11 cellular contexts compared by ENCODE assay signal in genomic region chr20:50519036-50519780, GRCh38. TPM values are rescaled to one million over a fixed set of nuclear protein-coding genes. Genes with fewer than 3 reads are reported as not detected.
DNase-seq lines count a peak whose midpoint lies in the region; ATAC-seq, FAIRE-seq and TF ChIP-seq lines count a peak whose summit lies in the region.
"Had no signal": no experiment of that assay in that cellular context is flagged by ENCODE, and none has a peak within 500 bp of the region (broad histone marks: within the 10 kb centered on the region; RNA-seq: fewer than 3 reads in every experiment).

No MANE protein-coding gene starts in this region.

- no peak overlapping the region for H2AFZ ChIP-seq in K562 (ENCODE audit: low read depth, low read length)

- TF ChIP-seq EP300 in K562 (IDR thresholded peaks at IDR 0.05; ENCODE audit: low read length), result no peak

- H3K36me3 ChIP-seq in CD4-positive, alpha-beta memory T cell (ENCODE audit: insufficient read depth, low read length), result no peaks in the 10 kb centered on the region
- peaks cover 60% of the 10 kb centered on the region for H3K36me3 ChIP-seq in K562 (ENCODE audit: control insufficient read depth, insufficient read depth, low read length)

- no peak for TF ChIP-seq POLR2A in K562 (conservative IDR thresholded peaks at IDR 0.05)

- no peak for TF ChIP-seq CTCF in K562 (IDR thresholded peaks at IDR 0.05 in 2 of 3, conservative IDR thresholded peaks at IDR 0.05 in 1 of 3; ENCODE audit: insufficient read depth in 2 of 3, low read depth in 1 of 3, low read length in 3 of 3)

- peak overlapping the region; percentile 65 for H3K27ac ChIP-seq in CD4-positive, alpha-beta memory T cell (ENCODE audit: low read depth, low read length)
- H3K27ac ChIP-seq in K562 (ENCODE audit: extremely low read depth, low read depth, low read length), result peak overlapping the region; percentile 47; the same call in 2 of the 3 replicates

- CTCF ChIA-PET in CD4-positive, alpha-beta memory T cell (lab: Charles Lee; ENCODE audit: partially characterized antibody), result interaction anchor here (0.7 to 2.2 kb wide), 9 partner anchors 9 to 68 kb away, joined by 3 to 9 read pairs (median 3); partner anchors contain the start of gene PTPN1
- CTCF ChIA-PET in K562 (lab: Yijun Ruan, JAX; ENCODE audit: low intra/inter-chr PET ratio), result no interaction called here

- intact Hi-C loops in CD4-positive, alpha-beta memory T cell (cut with micrococcal nuclease), result loop anchor here (1.0 to 2.0 kb wide), 2 partner anchors 9 to 28 kb away; partner anchors contain the start of gene PTPN1
- intact Hi-C loops in K562 (cut with micrococcal nuclease), result no loop called here

- H3K4me1 ChIP-seq in CD4-positive, alpha-beta memory T cell (ENCODE audit: insufficient read depth, low read length), result peaks cover 99% of the 10 kb centered on the region
- H3K4me1 ChIP-seq in K562 (replicated peaks in 1 of 2; ENCODE audit: control insufficient read depth in 2 of 2, insufficient read depth in 2 of 2, low read length in 2 of 2), result peaks cover 35 to 87% of the 10 kb centered on the region in 2 experiments

- no peaks in the 10 kb centered on the region for H3K9me1 ChIP-seq in K562 (ENCODE audit: control insufficient read depth, insufficient read depth, low read length)

- no peak for TF ChIP-seq RAD21 in K562 (CRISPR knock-in tag; conservative IDR thresholded peaks at IDR 0.05 in 1 of 2, IDR thresholded peaks at IDR 0.05 in 1 of 2)

- H3K9ac ChIP-seq in K562 (ENCODE audit: insufficient read depth in 1 of 2, low read depth in 2 of 2, low read length in 2 of 2), result peak overlapping the region in 1 of 2 experiments; percentile 15; a peak in 1 of 4 replicates

- in situ Hi-C loops in K562 (cut with MboI), result no loop called here

- peak; percentile 9; the same call in 2 of the 3 replicates for ATAC-seq in K562
- peak in 1 of 2 donors; percentile 64 for ATAC-seq in natural killer cell treated with Interleukin-12 subunit alpha and Interleukin-12 subunit beta and Interleukin-15 and Interleukin-18, amount 100 ng/mL, for 72 hours
- no peak for ATAC-seq in GM18517 (IDR thresholded peaks at IDR 0.05; ENCODE audit: unreplicated experiment)

- POLR2A ChIA-PET in CD4-positive, alpha-beta memory T cell (lab: Charles Lee; ENCODE audit: partially characterized antibody), result interaction anchor here (0.6 to 6.3 kb wide), 11 partner anchors 8 to 328 kb away, joined by 3 to 76 read pairs (median 6); partner anchors contain the start of gene PTPN1
- POLR2A ChIA-PET in K562 (lab: Yijun Ruan, JAX), result interaction anchor here (0.6 to 1.4 kb wide), 5 partner anchors 8 to 506 kb away, joined by 3 to 4 read pairs (median 4); partner anchors contain the start of gene PTPN1

- peak overlapping the region; percentile 78 to 98 (median 86) for H3K4me3 Mint-ChIP-seq in CD4-positive, alpha-beta memory T cell
- peak overlapping the region; percentile 79 to 94 (median 89) for H3K4me3 Mint-ChIP-seq in IgD-negative memory B cell
- peak overlapping the region; percentile 98 for H3K4me3 Mint-ChIP-seq in natural killer cell treated with Interleukin-12 subunit alpha and Interleukin-12 subunit beta and Interleukin-15 and Interleukin-18, amount 100 ng/mL, for 72 hours

- H3K4me3 ChIP-seq in CD4-positive, alpha-beta memory T cell (ENCODE audit: low read length in 2 of 2), result peak overlapping the region in 1 of 2 donors; percentile 41
- H3K4me3 ChIP-seq in K562, result no peak overlapping the region

- no peaks in the 10 kb centered on the region for H3K9me3 Mint-ChIP-seq in CD4-positive, alpha-beta memory T cell
- no peaks in the 10 kb centered on the region for H3K9me3 Mint-ChIP-seq in IgD-negative memory B cell
- H3K9me3 Mint-ChIP-seq in natural killer cell treated with Interleukin-12 subunit alpha and Interleukin-12 subunit beta and Interleukin-15 and Interleukin-18, amount 100 ng/mL, for 72 hours, result no peaks in the 10 kb centered on the region

- no peaks in the 10 kb centered on the region for H4K20me1 ChIP-seq in K562 (replicated peaks; ENCODE audit: control insufficient read depth, insufficient read depth, low read length)

- peaks cover 99% of the 10 kb centered on the region for H3K79me2 ChIP-seq in K562 (ENCODE audit: control insufficient read depth, insufficient read depth, low read length)

- peak overlapping the region; percentile 90 to 96 (median 94) for H3K27ac Mint-ChIP-seq in CD4-positive, alpha-beta memory T cell
- H3K27ac Mint-ChIP-seq in IgD-negative memory B cell, result peak overlapping the region; percentile 91 to 99 (median 95)
- peak overlapping the region; percentile 95 to 99 for H3K27ac Mint-ChIP-seq in natural killer cell treated with Interleukin-12 subunit alpha and Interleukin-12 subunit beta and Interleukin-15 and Interleukin-18, amount 100 ng/mL, for 72 hours

- H3K4me1 Mint-ChIP-seq in CD4-positive, alpha-beta memory T cell, result peaks cover 79 to 100% (median 91%) of the 10 kb centered on the region in 4 donors
- peaks cover 68 to 84% (median 70%) of the 10 kb centered on the region in 3 donors for H3K4me1 Mint-ChIP-seq in IgD-negative memory B cell
- peaks cover 81 to 89% of the 10 kb centered on the region in 2 donors for H3K4me1 Mint-ChIP-seq in natural killer cell treated with Interleukin-12 subunit alpha and Interleukin-12 subunit beta and Interleukin-15 and Interleukin-18, amount 100 ng/mL, for 72 hours (ENCODE audit: low read depth in 2 of 2)

- no peaks in the 10 kb centered on the region for H3K27me3 Mint-ChIP-seq in CD4-positive, alpha-beta memory T cell
- H3K27me3 Mint-ChIP-seq in IgD-negative memory B cell, result no peaks in the 10 kb centered on the region
- no peaks in the 10 kb centered on the region for H3K27me3 Mint-ChIP-seq in natural killer cell treated with Interleukin-12 subunit alpha and Interleukin-12 subunit beta and Interleukin-15 and Interleukin-18, amount 100 ng/mL, for 72 hours

- DNase-seq in CD4-positive, alpha-beta memory T cell, result peak; percentile 42 to 55 (median 50)
- DNase-seq in K562 (ENCODE audit: extremely low read depth in 1 of 4, low spot score in 3 of 4) (no peak), activated gamma-delta T cell treated with Interleukin-2 at 50 U/mL for 16 hours (no peak), C1 segment of cervical spinal cord (lab: John Stamatoyannopoulos, UW) (no peak), NCI-H2029 (lab: John Stamatoyannopoulos, UW) (no peak)
- DNase-seq in natural killer cell treated with Interleukin-12 subunit alpha and Interleukin-12 subunit beta and Interleukin-15 and Interleukin-18, amount 100 ng/mL, for 72 hours (ENCODE audit: low spot score), result no peak
- DNase-seq: DMS53, NCI-H748 treated with DMSO at 0.1 percent for 48 hours had no signal

- WGBS in K562 (ENCODE audit: insufficient coverage, low coverage, missing lambda C conversion rate), result 17% methylated on average over 5 of the region's 5 CpGs

- no TSS peak for BruUV-seq in K562 (replicated peaks; lab: Mats Ljungman, UMichigan)

- no peaks in the 10 kb centered on the region for H3K27me3 ChIP-seq in CD4-positive, alpha-beta memory T cell (ENCODE audit: insufficient read depth, low read length)
- no peaks in the 10 kb centered on the region for H3K27me3 ChIP-seq in K562 (ENCODE audit: control insufficient read depth in 2 of 2, insufficient read depth in 2 of 2, low read length in 2 of 2)

- peaks cover 0 to 12% of the 10 kb centered on the region in 2 donors for H3K36me3 Mint-ChIP-seq in CD4-positive, alpha-beta memory T cell
- H3K36me3 Mint-ChIP-seq in IgD-negative memory B cell, result peaks cover 2% of the 10 kb centered on the region
- peaks cover 9% of the 10 kb centered on the region for H3K36me3 Mint-ChIP-seq in natural killer cell treated with Interleukin-12 subunit alpha and Interleukin-12 subunit beta and Interleukin-15 and Interleukin-18, amount 100 ng/mL, for 72 hours

- no peak for FAIRE-seq in K562 (lab: Jason Lieb, UNC)
- FAIRE-seq: frontal cortex had no signal

- no peaks in the 10 kb centered on the region for H3K9me3 ChIP-seq in CD4-positive, alpha-beta memory T cell (ENCODE audit: control insufficient read depth in 1 of 2, low read length in 2 of 2)
- no peaks in the 10 kb centered on the region for H3K9me3 ChIP-seq in K562 (replicated peaks; ENCODE audit: control insufficient read depth, insufficient read depth, low read depth, low read length)

- peak overlapping the region; percentile 62 for H3K4me2 ChIP-seq in K562 (ENCODE audit: insufficient read depth, low read length)

RNA-seq across cellular contexts. Expression of gene PTPN1, which starts 9.0 kb away (rescaled TPM):
- 10 to 100 TPM; 59.5 to 61.5 TPM for total RNA-seq in CD4-positive, alpha-beta memory T cell
- polyA plus RNA-seq in CD4-positive, alpha-beta memory T cell, result 10 to 100 TPM; 21.0 to 41.0 TPM
- polyA plus RNA-seq in IgD-negative memory B cell (73.8 TPM), K562 (2011; rRNA removed) (31.5 and 53.1 TPM in 2 replicates), K562 (2014; fragmentation: Illumina TruSeq; extraction: Trizol) (85.3 and 88.7 TPM in 2 replicates), K562 (2014; fragmentation: Nextera tagmentation; extraction: Ambion mirVana) (10 to 100 TPM; 11.0 to 15.7 TPM), K562 (2014; rRNA removed) (52.5 and 54.0 TPM in 2 replicates)
- total RNA-seq in K562 (2011; cell fraction: chromatin; rRNA removed; ENCODE audit: low replicate concordance), result 39.8 and 48.2 TPM in 2 replicates
- total RNA-seq in K562 (2011; cell fraction: nucleolus; rRNA removed), result 25.1 and 26.7 TPM in 2 replicates
- 44.3 and 59.5 TPM in 2 replicates for total RNA-seq in K562 (2011; cell fraction: nucleoplasm; rRNA removed)
- total RNA-seq in K562 (2014; rRNA removed) (56.4 and 69.8 TPM in 2 replicates), K562 (2014; rRNA removed; fragmentation: Illumina TruSeq; extraction: Trizol) (44.5 and 49.4 TPM in 2 replicates), K562 (2015; rRNA removed; fragmentation: Illumina TruSeq; extraction: Trizol) (58.5 and 58.9 TPM in 2 replicates), K562 (2021) (71.9 and 80.4 TPM in 2 replicates)
- polyA plus RNA-seq in K562 (2011; cell fraction: cytosol; rRNA removed), result 38.3 and 62.4 TPM in 2 replicates
- polyA plus RNA-seq in K562 (2011; cell fraction: nucleus; rRNA removed), result 50.2 and 94.2 TPM in 2 replicates
- 56.3 and 67.9 TPM in 2 replicates for polyA plus RNA-seq in K562 (2012)
- 40.7 and 49.1 TPM in 2 replicates for polyA minus RNA-seq in K562 (2011; rRNA and poly(A)+ RNA removed)
- polyA minus RNA-seq in K562 (2011; cell fraction: cytosol; rRNA and poly(A)+ RNA removed), result 25.5 and 37.9 TPM in 2 replicates
- 13.3 and 26.4 TPM in 2 replicates for polyA minus RNA-seq in K562 (2011; cell fraction: nucleus; rRNA and poly(A)+ RNA removed)
- total RNA-seq in natural killer cell treated with Interleukin-12 subunit alpha and Interleukin-12 subunit beta and Interleukin-15 and Interleukin-18, amount 100 ng/mL, for 72 hours, result 100 to 1,000 TPM in 1 of 2 donors, 10 to 100 TPM in 1; 74.3 to 105 TPM

Comparison
In these comparisons a context has a peak if more than half of its experiments do, and no peak if none do; other contexts are left out.
1. DNase-seq: peak in CD4-positive, alpha-beta memory T cell (5 of 5); none in K562 (0 of 4), natural killer cell treated with Interleukin-12 subunit alpha and Interleukin-12 subunit beta and Interleukin-15 and Interleukin-18, amount 100 ng/mL, for 72 hours (single experiment), activated gamma-delta T cell treated with Interleukin-2 at 50 U/mL for 16 hours (single experiment), C1 segment of cervical spinal cord (0 of 14) and NCI-H2029 (single experiment).
2. Peak in every context shown above with its lines, with median percentiles within 50 percentile points of each other: H3K27ac Mint-ChIP-seq and H3K4me3 Mint-ChIP-seq.